ENCODE assay signal across 17 cellular contexts in genomic region chr20:3908667-3909066, GRCh38. TPM values are rescaled to one million over a fixed set of nuclear protein-coding genes. Genes with fewer than 3 reads are reported as not detected.
DNase-seq lines count a peak whose midpoint lies in the region; ATAC-seq and TF ChIP-seq lines count a peak whose summit lies in the region.
"Had no signal": no experiment of that assay in that cellular context is flagged by ENCODE, and none has a peak within 500 bp of the region (broad histone marks: within the 10 kb centered on the region; RNA-seq: fewer than 3 reads in every experiment).

No MANE protein-coding gene starts in this region.

- TF ChIP-seq CTCF in activated B cell treated with CpG ODN at 0.5 μM for 24 hours (IDR thresholded peaks at IDR 0.05) (no peak), glutamatergic neuron (IDR thresholded peaks at IDR 0.05; ENCODE audit: partially characterized antibody, unreplicated experiment) (no peak), lower lobe of right lung (IDR thresholded peaks at IDR 0.05) (no peak)

- ATAC-seq in activated T-cell treated with anti-CD3 and anti-CD28 coated beads, Interleukin-2, amount 50 U/mL, for 72 hours (replicated peaks in 1 of 2), result no peak
- ATAC-seq in activated B cell treated with CpG ODN at 0.5 μM for 24 hours (ENCODE audit: low read depth) (no peak), lower lobe of right lung (no peak), HG03342 (IDR thresholded peaks at IDR 0.05; ENCODE audit: unreplicated experiment) (no peak)
- ATAC-seq in stimulated activated naive B cell treated with anti-CD40 and anti-IgM and Interleukin-4, amounts not matched to agents 10 μg/mL and 1 μg/mL and 100 μg/mL, for 72 hours (replicated peaks), result no peak

- no peak overlapping the region for H3K4me3 Mint-ChIP-seq in activated T-cell treated with anti-CD3 and anti-CD28 coated beads, Interleukin-2, amount 50 U/mL, for 72 hours
- H3K4me3 Mint-ChIP-seq in activated B cell treated with CpG ODN at 0.5 μM for 24 hours (no peak overlapping the region), glutamatergic neuron (ENCODE audit: unreplicated experiment) (no peak overlapping the region)
- peak overlapping the region in 1 of 2 donors; percentile 8 for H3K4me3 Mint-ChIP-seq in stimulated activated naive B cell treated with anti-CD40 and anti-IgM and Interleukin-4, amounts not matched to agents 10 μg/mL and 1 μg/mL and 100 μg/mL, for 72 hours
- H3K4me3 Mint-ChIP-seq: HFFc6 had no signal

- peak overlapping the region; percentile 82 for H3K27ac Mint-ChIP-seq in activated T-cell treated with anti-CD3 and anti-CD28 coated beads, Interleukin-2, amount 50 U/mL, for 72 hours
- H3K27ac Mint-ChIP-seq in activated B cell treated with CpG ODN at 0.5 μM for 24 hours (peak overlapping the region; percentile 8), glutamatergic neuron (ENCODE audit: unreplicated experiment) (peak overlapping the region; percentile 54)
- H3K27ac Mint-ChIP-seq in stimulated activated naive B cell treated with anti-CD40 and anti-IgM and Interleukin-4, amounts not matched to agents 10 μg/mL and 1 μg/mL and 100 μg/mL, for 72 hours, result peak overlapping the region; percentile 84
- H3K27ac Mint-ChIP-seq: HFFc6 had no signal

- H3K27me3 Mint-ChIP-seq in activated T-cell treated with anti-CD3 and anti-CD28 coated beads, Interleukin-2, amount 50 U/mL, for 72 hours (ENCODE audit: low read depth), result no peaks in the 10 kb centered on the region
- H3K27me3 Mint-ChIP-seq in activated B cell treated with CpG ODN at 0.5 μM for 24 hours, result no peaks in the 10 kb centered on the region
- H3K27me3 Mint-ChIP-seq in glutamatergic neuron (ENCODE audit: unreplicated experiment), result peaks cover 3% of the 10 kb centered on the region
- H3K27me3 Mint-ChIP-seq in stimulated activated naive B cell treated with anti-CD40 and anti-IgM and Interleukin-4, amounts not matched to agents 10 μg/mL and 1 μg/mL and 100 μg/mL, for 72 hours, result no peaks in the 10 kb centered on the region

- intact Hi-C loops in activated B cell treated with CpG ODN at 0.5 μM for 24 hours (cut with micrococcal nuclease), result no loop called here
- intact Hi-C loops in lower lobe of right lung (cut with DNase I), result no loop called here

- no peak overlapping the region for H3K4me3 ChIP-seq in lower lobe of right lung
- H3K4me3 ChIP-seq: dorsolateral prefrontal cortex, skin epidermis had no signal

- CTCF ChIA-PET in activated B cell treated with CpG ODN at 0.5 μM for 24 hours (lab: Charles Lee), result no interaction called here

- peaks cover 15 to 48% of the 10 kb centered on the region in 2 donors for H3K36me3 Mint-ChIP-seq in activated T-cell treated with anti-CD3 and anti-CD28 coated beads, Interleukin-2, amount 50 U/mL, for 72 hours (ENCODE audit: insufficient read depth in 2 of 2)
- peaks cover 53% of the 10 kb centered on the region for H3K36me3 Mint-ChIP-seq in activated B cell treated with CpG ODN at 0.5 μM for 24 hours (ENCODE audit: low read depth)
- H3K36me3 Mint-ChIP-seq in glutamatergic neuron (ENCODE audit: unreplicated experiment), result peaks cover 5% of the 10 kb centered on the region
- H3K36me3 Mint-ChIP-seq in stimulated activated naive B cell treated with anti-CD40 and anti-IgM and Interleukin-4, amounts not matched to agents 10 μg/mL and 1 μg/mL and 100 μg/mL, for 72 hours, result peaks cover 35 to 46% of the 10 kb centered on the region in 2 donors

- no peak overlapping the region for H3K27ac ChIP-seq in lower lobe of right lung
- H3K27ac ChIP-seq: skin epidermis had no signal

- H3K27me3 ChIP-seq in lower lobe of right lung (ENCODE audit: low read depth), result no peaks in the 10 kb centered on the region
- H3K27me3 ChIP-seq: dorsolateral prefrontal cortex had no signal

- H3K4me1 ChIP-seq in lower lobe of right lung, result peaks cover 24% of the 10 kb centered on the region

- no peaks in the 10 kb centered on the region for H3K9me3 Mint-ChIP-seq in activated T-cell treated with anti-CD3 and anti-CD28 coated beads, Interleukin-2, amount 50 U/mL, for 72 hours
- no peaks in the 10 kb centered on the region for H3K9me3 Mint-ChIP-seq in activated B cell treated with CpG ODN at 0.5 μM for 24 hours
- H3K9me3 Mint-ChIP-seq in glutamatergic neuron (ENCODE audit: unreplicated experiment), result no peaks in the 10 kb centered on the region
- no peaks in the 10 kb centered on the region for H3K9me3 Mint-ChIP-seq in stimulated activated naive B cell treated with anti-CD40 and anti-IgM and Interleukin-4, amounts not matched to agents 10 μg/mL and 1 μg/mL and 100 μg/mL, for 72 hours
- H3K9me3 Mint-ChIP-seq: HFFc6 had no signal

- POLR2A ChIA-PET in activated B cell treated with CpG ODN at 0.5 μM for 24 hours (lab: Charles Lee), result interaction anchor here (0.6 kb wide), 1 partner anchor 49 kb away, joined by 4 read pairs; no protein-coding TSS in a partner anchor

- H3K36me3 ChIP-seq in lower lobe of right lung, result peaks cover 60% of the 10 kb centered on the region

- no peaks in the 10 kb centered on the region for H3K9me3 ChIP-seq in lower lobe of right lung

- DNase-seq in activated T-cell treated with anti-CD3 and anti-CD28 coated beads, Interleukin-2, amount 50 U/mL, for 72 hours, result no peak
- DNase-seq in activated T-cell treated with anti-CD3 and anti-CD28 coated beads, Interleukin-2, amount 50 U/mL, for 1 hour, result no peak
- no peak for DNase-seq in activated B cell treated with CpG ODN at 0.5 μM for 24 hours
- DNase-seq in glutamatergic neuron, result peak; percentile 52
- DNase-seq in stimulated activated naive B cell treated with anti-CD40 and anti-IgM and Interleukin-4, amounts not matched to agents 10 μg/mL and 1 μg/mL and 100 μg/mL, for 72 hours, result no peak
- DNase-seq in lower lobe of right lung, result no peak
- DNase-seq in GOT3 (lab: John Stamatoyannopoulos, UW), result no peak
- DNase-seq: DMS53, HFFc6, Kasumi-1, mammary epithelial cell, NCI-H146, NCI-H510A, T-helper 9 cell had no signal

- H3K4me1 Mint-ChIP-seq in activated T-cell treated with anti-CD3 and anti-CD28 coated beads, Interleukin-2, amount 50 U/mL, for 72 hours (ENCODE audit: low read depth), result peaks cover 47% of the 10 kb centered on the region
- peaks cover 35% of the 10 kb centered on the region for H3K4me1 Mint-ChIP-seq in activated B cell treated with CpG ODN at 0.5 μM for 24 hours
- peaks cover 12% of the 10 kb centered on the region for H3K4me1 Mint-ChIP-seq in glutamatergic neuron (ENCODE audit: low read depth, unreplicated experiment)
- peaks cover 24 to 62% of the 10 kb centered on the region in 2 donors for H3K4me1 Mint-ChIP-seq in stimulated activated naive B cell treated with anti-CD40 and anti-IgM and Interleukin-4, amounts not matched to agents 10 μg/mL and 1 μg/mL and 100 μg/mL, for 72 hours

RNA-seq across cellular contexts. Expression of gene PANK2, which starts 19.5 kb away (rescaled TPM):
- total RNA-seq in activated T-cell treated with anti-CD3 and anti-CD28 coated beads, Interleukin-2, amount 50 U/mL, for 72 hours, result 10 to 100 TPM; 60.6 to 67.4 TPM
- 52.1 and 55.0 TPM in 2 replicates for total RNA-seq in activated B cell treated with CpG ODN at 0.5 μM for 24 hours
- total RNA-seq in glutamatergic neuron (ENCODE audit: unreplicated experiment), result 60.3 TPM
- total RNA-seq in lower lobe of right lung, result 39.1 TPM

Comparison
In these comparisons a context has a peak if more than half of its experiments do, and no peak if none do; other contexts are left out.
1. H3K27ac Mint-ChIP-seq: peak in every context shown above with its lines; median percentile 84 in stimulated activated naive B cell treated with anti-CD40 and anti-IgM and Interleukin-4, amounts not matched to agents 10 μg/mL and 1 μg/mL and 100 μg/mL, for 72 hours; 82 in activated T-cell treated with anti-CD3 and anti-CD28 coated beads, Interleukin-2, amount 50 U/mL, for 72 hours; 54 in glutamatergic neuron; 8 in activated B cell treated with CpG ODN at 0.5 μM for 24 hours.